ENCODE assay signal across 1 cellular context in genomic region chr22:17419348-17419747, GRCh38.
TF ChIP-seq lines count a peak whose summit lies in the region.

No MANE protein-coding gene starts in this region.

TF ChIP-seq in H1, 55 proteins besides CTCF, POLR2A, EP300 and RAD21:
- no peak for TF ChIP-seq JUN (IDR thresholded peaks at IDR 0.05; ENCODE audit: low read depth, low read length)
- TF ChIP-seq CEBPB (IDR thresholded peaks at IDR 0.05; ENCODE audit: low read depth, low read length), result no peak
